ENCODE assay signal across 27 cellular contexts in the genomic region with DNA sequence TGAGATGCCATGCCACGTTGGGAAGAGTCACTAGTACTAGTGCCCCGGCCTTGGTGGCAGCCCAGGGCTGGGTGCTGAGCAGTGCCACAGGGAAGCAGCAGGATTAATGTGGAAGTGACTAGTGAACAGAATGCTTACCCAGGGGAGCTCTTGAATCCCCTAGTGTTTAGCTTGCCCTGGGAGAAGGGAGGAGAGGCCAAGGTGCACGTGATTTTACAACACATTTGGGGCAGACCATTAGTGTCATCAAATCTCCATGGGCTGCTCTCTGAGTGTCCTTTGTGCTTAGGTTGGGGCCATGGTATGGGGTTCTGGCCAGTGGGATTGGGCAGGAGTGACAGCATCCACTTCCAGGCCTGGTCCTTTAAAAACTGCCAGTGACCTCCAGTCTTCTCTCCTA. TPM values are rescaled to one million over a fixed set of nuclear protein-coding genes. Genes with fewer than 3 reads are reported as not detected.
"Had no signal": no experiment of that assay in that cellular context is flagged by ENCODE, and none has a peak within 500 bp of the region (broad histone marks: within the 10 kb centered on the region; RNA-seq: fewer than 3 reads in every experiment).

No MANE protein-coding gene starts in this region.

- H3K9me3 Mint-ChIP-seq: activated CD4-positive, alpha-beta memory T cell treated with anti-CD3 and anti-CD28 coated beads, Interleukin-2, amount 10 ng/mL, durations not matched to agents 7 days and 5 days; activated CD4-positive, alpha-beta T cell treated with anti-CD3 and anti-CD28 coated beads, Interleukin-2, amount 10 ng/mL, durations not matched to agents 7 days and 5 days had no signal

- H3K79me2 ChIP-seq: hepatocyte had no signal

- H2AFZ ChIP-seq: hepatocyte had no signal

- H3K27ac Mint-ChIP-seq: activated CD4-positive, alpha-beta memory T cell treated with anti-CD3 and anti-CD28 coated beads, Interleukin-2, amount 10 ng/mL, durations not matched to agents 7 days and 5 days; activated CD4-positive, alpha-beta T cell treated with anti-CD3 and anti-CD28 coated beads for 36 hours; activated CD4-positive, alpha-beta T cell treated with anti-CD3 and anti-CD28 coated beads, Interleukin-2, amount 10 ng/mL, durations not matched to agents 7 days and 5 days; activated naive CD8-positive, alpha-beta T cell had no signal

- H3K4me2 ChIP-seq: hepatocyte had no signal

- DNase-seq: activated CD4-positive, alpha-beta memory T cell treated with anti-CD3 and anti-CD28 coated beads, Interleukin-2, amount 10 ng/mL, durations not matched to agents 7 days and 5 days; activated CD4-positive, alpha-beta T cell treated with anti-CD3 and anti-CD28 coated beads for 36 hours; activated CD4-positive, alpha-beta T cell treated with anti-CD3 and anti-CD28 coated beads, Interleukin-2, amount 10 ng/mL, durations not matched to agents 7 days and 5 days; activated CD4-positive, alpha-beta T cell treated with anti-CD3 and anti-CD28 coated beads, Interleukin-2, amount 50 U/mL, for 4 hours; activated CD4-positive, CD25-positive, alpha-beta regulatory T cell; activated CD4-positive, CD25-positive, alpha-beta regulatory T cell treated with anti-CD3 and anti-CD28 coated beads, Interleukin-2, amount 50 U/mL, for 72 hours; activated gamma-delta T cell; activated naive CD4-positive, alpha-beta T cell; activated naive CD4-positive, alpha-beta T cell treated with anti-CD3 and anti-CD28 coated beads, Interleukin-2, amount 50 U/mL, for 16 hours; activated T-cell treated with anti-CD3 and anti-CD28 coated beads, Interleukin-2, amount 50 U/mL, for 1 hour; activated T-cell treated with anti-CD3 and anti-CD28 coated beads, Interleukin-2, amount 50 U/mL, for 48 hours; aorta; body of pancreas; central memory CD4-positive, alpha-beta T cell; cerebellar nuclear complex; colonic mucosa; effector memory CD4-positive, alpha-beta T cell; erythroblast; foreskin keratinocyte; gastrocnemius medialis; glutamatergic neuron; heart left ventricle; T-helper 2 cell had no signal

- H3K36me3 Mint-ChIP-seq: activated naive CD8-positive, alpha-beta T cell had no signal

- H3K27me3 ChIP-seq: body of pancreas, colonic mucosa, esophagus muscularis mucosa, gastrocnemius medialis, heart left ventricle, hepatocyte had no signal

- H3K27ac ChIP-seq: body of pancreas, colonic mucosa, esophagus muscularis mucosa, foreskin keratinocyte, gastrocnemius medialis, heart left ventricle, hepatocyte had no signal

- H3K9me3 ChIP-seq: body of pancreas, colonic mucosa, esophagus muscularis mucosa, gastrocnemius medialis, heart left ventricle had no signal

- H3K27me3 Mint-ChIP-seq: activated naive CD8-positive, alpha-beta T cell had no signal

- H3K4me1 Mint-ChIP-seq: activated CD4-positive, alpha-beta memory T cell treated with anti-CD3 and anti-CD28 coated beads, Interleukin-2, amount 10 ng/mL, durations not matched to agents 7 days and 5 days; activated CD4-positive, alpha-beta T cell treated with anti-CD3 and anti-CD28 coated beads for 36 hours; activated CD4-positive, alpha-beta T cell treated with anti-CD3 and anti-CD28 coated beads, Interleukin-2, amount 10 ng/mL, durations not matched to agents 7 days and 5 days had no signal

- ATAC-seq: activated CD4-positive, alpha-beta T cell treated with anti-CD3 and anti-CD28 coated beads for 36 hours; body of pancreas; foreskin keratinocyte; gastrocnemius medialis had no signal

- H3K4me1 ChIP-seq: body of pancreas, colonic mucosa, esophagus muscularis mucosa, foreskin keratinocyte, gastrocnemius medialis, heart left ventricle had no signal

- H3K4me3 Mint-ChIP-seq: activated CD4-positive, alpha-beta memory T cell treated with anti-CD3 and anti-CD28 coated beads, Interleukin-2, amount 10 ng/mL, durations not matched to agents 7 days and 5 days; activated CD4-positive, alpha-beta T cell treated with anti-CD3 and anti-CD28 coated beads for 36 hours; activated CD4-positive, alpha-beta T cell treated with anti-CD3 and anti-CD28 coated beads, Interleukin-2, amount 10 ng/mL, durations not matched to agents 7 days and 5 days; activated naive CD8-positive, alpha-beta T cell had no signal

RNA-seq across cellular contexts. Expression of a gene that starts 37.5 kb away (rescaled TPM):
- total RNA-seq: activated CD4-positive, alpha-beta T cell treated with anti-CD3 and anti-CD28 coated beads, Interleukin-2, amount 10 ng/mL, durations not matched to agents 7 days and 5 days; T-helper 1 cell treated with Interleukin-12 subunit alpha and Interleukin-12 subunit beta and Interleukin-4 antibody, amounts not matched to agents 30 ng/mL and 1 ng/mL, for 36 hours had no signal
